ENCODE assay signal across 1 cellular context in the genomic region with DNA sequence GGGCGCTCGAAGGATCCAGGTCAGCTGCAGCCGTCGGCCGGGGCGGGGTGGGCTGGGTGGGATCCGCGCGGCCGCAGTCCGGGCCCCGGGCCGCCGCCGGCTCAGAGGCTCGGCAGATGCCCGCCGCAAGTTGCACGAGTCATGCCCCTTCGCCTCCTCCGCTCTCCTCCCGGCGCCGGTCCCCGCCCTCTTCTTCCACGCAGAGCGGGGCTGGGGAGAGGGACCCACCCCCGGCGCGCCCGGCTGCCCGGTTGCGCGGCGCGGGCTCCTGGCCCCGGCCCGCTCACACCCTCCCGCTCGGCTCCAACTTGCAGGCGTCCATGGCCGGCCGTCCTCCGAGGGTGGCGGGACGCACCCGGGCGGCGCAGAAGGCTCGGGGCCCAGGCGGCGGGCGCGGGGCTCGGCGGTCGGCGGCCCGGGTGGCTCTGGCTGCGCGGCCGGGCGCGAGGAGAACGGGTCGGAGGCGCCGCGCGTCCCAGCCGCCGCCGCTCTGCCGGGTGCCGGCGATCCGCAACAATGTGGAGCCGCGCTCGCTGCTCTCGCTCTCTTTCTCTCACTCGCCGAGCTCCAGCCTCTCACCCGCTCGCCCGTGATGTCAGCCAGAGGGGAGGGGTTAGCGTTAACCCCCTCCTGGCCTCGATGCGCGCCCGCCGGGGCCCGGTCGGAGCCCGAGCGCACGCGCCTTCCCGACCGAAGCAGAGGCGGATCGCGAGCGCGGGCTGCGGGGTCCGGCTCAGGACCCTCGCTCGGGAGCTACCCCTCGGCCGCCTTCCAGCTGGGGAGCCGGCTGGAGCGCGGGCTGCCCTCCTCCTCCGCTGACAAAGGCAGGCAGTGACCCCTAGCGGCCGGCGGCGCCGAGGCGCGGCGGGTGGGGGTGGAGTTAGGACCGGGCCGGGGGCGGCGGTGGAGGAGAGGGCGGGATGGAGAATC.
TF ChIP-seq lines count a peak whose summit lies in the region.

A gene with protein sequence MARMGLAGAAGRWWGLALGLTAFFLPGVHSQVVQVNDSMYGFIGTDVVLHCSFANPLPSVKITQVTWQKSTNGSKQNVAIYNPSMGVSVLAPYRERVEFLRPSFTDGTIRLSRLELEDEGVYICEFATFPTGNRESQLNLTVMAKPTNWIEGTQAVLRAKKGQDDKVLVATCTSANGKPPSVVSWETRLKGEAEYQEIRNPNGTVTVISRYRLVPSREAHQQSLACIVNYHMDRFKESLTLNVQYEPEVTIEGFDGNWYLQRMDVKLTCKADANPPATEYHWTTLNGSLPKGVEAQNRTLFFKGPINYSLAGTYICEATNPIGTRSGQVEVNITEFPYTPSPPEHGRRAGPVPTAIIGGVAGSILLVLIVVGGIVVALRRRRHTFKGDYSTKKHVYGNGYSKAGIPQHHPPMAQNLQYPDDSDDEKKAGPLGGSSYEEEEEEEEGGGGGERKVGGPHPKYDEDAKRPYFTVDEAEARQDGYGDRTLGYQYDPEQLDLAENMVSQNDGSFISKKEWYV (minus strand): TSS at position 550 of the 930 bp plus-strand sequence. CDS start 647 bp downstream, outside the sequence.

TF ChIP-seq in H1, 55 proteins besides CTCF, POLR2A, EP300 and RAD21:
- TF ChIP-seq PHF8 (conservative IDR thresholded peaks at IDR 0.05; ENCODE audit: low read depth, low read length) (peak; percentile 41; the same call in 1 of the 2 replicates), SAP30 (IDR thresholded peaks at IDR 0.05; ENCODE audit: insufficient read depth, insufficient replicate concordance, low read length) (no peak), CREB1 (IDR thresholded peaks at IDR 0.05) (peak; percentile 51), ASH2L (IDR thresholded peaks at IDR 0.05; ENCODE audit: low read length) (no peak), CEBPB (IDR thresholded peaks at IDR 0.05; ENCODE audit: low read depth, low read length) (no peak), TBP (IDR thresholded peaks at IDR 0.05; ENCODE audit: low read depth, low read length) (peak; percentile 76), YY1 (IDR thresholded peaks at IDR 0.05; ENCODE audit: low read depth, low read length) (0 out of 2 replicates have a peak, but pooled peaks have one; percentile 17), SIN3A (conservative IDR thresholded peaks at IDR 0.05 in 1 of 2, IDR thresholded peaks at IDR 0.05 in 1 of 2; ENCODE audit: low read depth in 1 of 2, low read length in 2 of 2) (peak; percentile 26 to 85; a peak in 3 of 4 replicates), SP4 (IDR thresholded peaks at IDR 0.05; ENCODE audit: low read length) (0 out of 2 replicates have a peak, but pooled peaks have one; percentile 45), CBX5 (IDR thresholded peaks at IDR 0.05; ENCODE audit: low read depth, low read length) (no peak), RBBP5 (IDR thresholded peaks at IDR 0.05; ENCODE audit: borderline replicate concordance, low read depth, low read length) (peak; percentile 41; the same call in 1 of the 2 replicates), POLR2AphosphoS5 (IDR thresholded peaks at IDR 0.05; ENCODE audit: low read depth, low read length) (peak; percentile 66), SP1 (IDR thresholded peaks at IDR 0.05; ENCODE audit: low read depth, low read length) (peak; percentile 16; the same call in 1 of the 2 replicates), CHD2 (IDR thresholded peaks at IDR 0.05; ENCODE audit: low read length) (0 out of 2 replicates have a peak, but pooled peaks have one; percentile 9), TAF1 (IDR thresholded peaks at IDR 0.05; ENCODE audit: low read depth, low read length) (peak; percentile 76; the same call in 1 of the 2 replicates), TAF7 (optimal IDR thresholded peaks at IDR 0.05; ENCODE audit: borderline replicate concordance, low read depth, low read length) (peak; percentile 21), CTBP2 (IDR thresholded peaks at IDR 0.05; ENCODE audit: borderline replicate concordance, insufficient read depth, insufficient read length, low read length) (peak; percentile 78)
- TF ChIP-seq, protein P1, sequence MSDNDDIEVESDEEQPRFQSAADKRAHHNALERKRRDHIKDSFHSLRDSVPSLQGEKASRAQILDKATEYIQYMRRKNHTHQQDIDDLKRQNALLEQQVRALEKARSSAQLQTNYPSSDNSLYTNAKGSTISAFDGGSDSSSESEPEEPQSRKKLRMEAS (IDR thresholded peaks at IDR 0.05): peak; percentile 65
